ENCODE assay signal across 26 cellular contexts in the genomic region with DNA sequence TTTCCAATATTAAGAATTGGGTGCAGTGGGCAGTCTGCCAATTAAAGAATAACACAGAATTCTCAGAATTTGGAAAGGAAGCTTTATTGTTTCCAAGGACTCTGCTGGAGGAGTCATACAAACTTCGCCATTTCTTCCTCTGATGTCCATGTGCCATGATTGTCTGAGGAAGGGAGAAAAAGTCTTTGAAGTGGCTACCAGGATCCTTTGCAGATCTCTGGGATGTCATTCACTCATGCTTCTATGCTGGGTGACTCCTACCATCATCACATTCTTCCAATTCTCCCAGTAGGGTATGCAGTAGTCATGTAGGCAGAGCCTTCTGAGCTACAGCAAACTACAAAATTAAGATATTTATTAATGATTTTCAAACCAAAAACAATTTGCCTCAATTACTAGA.
"Had no signal": no experiment of that assay in that cellular context is flagged by ENCODE, and none has a peak within 500 bp of the region (broad histone marks: within the 10 kb centered on the region; RNA-seq: fewer than 3 reads in every experiment).

No MANE protein-coding gene starts in this region.

- H3K27ac ChIP-seq: left lung, lower lobe of right lung, pancreas, prostate gland, spleen, suprapubic skin, thoracic aorta, uterus had no signal

- DNase-seq: hippocampal formation; kidney; left colon; left lung; lower lobe of right lung; mammary epithelial cell; mesendoderm; naive B cell; natural killer cell; pancreas; posterior cingulate gyrus; retina; right cardiac atrium; small intestine; spleen; stimulated activated CD4-positive, alpha-beta T cell treated with anti-CD3 and anti-CD28 coated beads, Interleukin-4, amount 100 ng/mL, for 24 hours; stimulated activated naive CD4-positive, alpha-beta T cell; tibial artery; uterus had no signal

- H3K9me3 ChIP-seq: left lung, lower lobe of right lung, pancreas, prostate gland, spleen, suprapubic skin, thoracic aorta, tibial artery, uterus had no signal

- H3K4me1 ChIP-seq: uterus had no signal

- H3K4me3 Mint-ChIP-seq: mesothelial cell of epicardium; natural killer cell; stimulated activated effector memory CD8-positive, alpha-beta T cell treated with anti-CD3 and anti-CD28 coated beads, Interleukin-12 subunit alpha, Interleukin-12 subunit beta, amount 100 ng/mL, for 72 hours; stimulated activated naive CD8-positive, alpha-beta T cell treated with anti-CD3 and anti-CD28 coated beads, Interleukin-15, Interleukin-2, amounts not matched to agents 100 ng/mL and 50 ng/mL, for 24 hours; type B pancreatic cell had no signal

- H3K36me3 ChIP-seq: left lung, lower lobe of right lung, pancreas, prostate gland, spleen, suprapubic skin, thoracic aorta, uterus had no signal

- H3K4me3 ChIP-seq: left lung, lower lobe of right lung, pancreas, prostate gland, spleen, suprapubic skin, thoracic aorta, tibial artery, uterus had no signal

- H3K9me3 Mint-ChIP-seq: mesothelial cell of epicardium; natural killer cell; stimulated activated effector memory CD8-positive, alpha-beta T cell treated with anti-CD3 and anti-CD28 coated beads, Interleukin-12 subunit alpha, Interleukin-12 subunit beta, amount 100 ng/mL, for 72 hours; stimulated activated naive CD8-positive, alpha-beta T cell treated with anti-CD3 and anti-CD28 coated beads, Interleukin-15, Interleukin-2, amounts not matched to agents 100 ng/mL and 50 ng/mL, for 24 hours; type B pancreatic cell had no signal

- H3K27me3 ChIP-seq: pancreas, suprapubic skin, tibial artery, uterus had no signal

- H3K36me3 Mint-ChIP-seq: mesothelial cell of epicardium, naive B cell, natural killer cell, type B pancreatic cell had no signal

- H3K27ac Mint-ChIP-seq: naive B cell; natural killer cell; stimulated activated effector memory CD8-positive, alpha-beta T cell treated with anti-CD3 and anti-CD28 coated beads, Interleukin-12 subunit alpha, Interleukin-12 subunit beta, amount 100 ng/mL, for 72 hours; stimulated activated naive CD8-positive, alpha-beta T cell treated with anti-CD3 and anti-CD28 coated beads, Interleukin-15, Interleukin-2, amounts not matched to agents 100 ng/mL and 50 ng/mL, for 24 hours had no signal
